In the genomic region with DNA sequence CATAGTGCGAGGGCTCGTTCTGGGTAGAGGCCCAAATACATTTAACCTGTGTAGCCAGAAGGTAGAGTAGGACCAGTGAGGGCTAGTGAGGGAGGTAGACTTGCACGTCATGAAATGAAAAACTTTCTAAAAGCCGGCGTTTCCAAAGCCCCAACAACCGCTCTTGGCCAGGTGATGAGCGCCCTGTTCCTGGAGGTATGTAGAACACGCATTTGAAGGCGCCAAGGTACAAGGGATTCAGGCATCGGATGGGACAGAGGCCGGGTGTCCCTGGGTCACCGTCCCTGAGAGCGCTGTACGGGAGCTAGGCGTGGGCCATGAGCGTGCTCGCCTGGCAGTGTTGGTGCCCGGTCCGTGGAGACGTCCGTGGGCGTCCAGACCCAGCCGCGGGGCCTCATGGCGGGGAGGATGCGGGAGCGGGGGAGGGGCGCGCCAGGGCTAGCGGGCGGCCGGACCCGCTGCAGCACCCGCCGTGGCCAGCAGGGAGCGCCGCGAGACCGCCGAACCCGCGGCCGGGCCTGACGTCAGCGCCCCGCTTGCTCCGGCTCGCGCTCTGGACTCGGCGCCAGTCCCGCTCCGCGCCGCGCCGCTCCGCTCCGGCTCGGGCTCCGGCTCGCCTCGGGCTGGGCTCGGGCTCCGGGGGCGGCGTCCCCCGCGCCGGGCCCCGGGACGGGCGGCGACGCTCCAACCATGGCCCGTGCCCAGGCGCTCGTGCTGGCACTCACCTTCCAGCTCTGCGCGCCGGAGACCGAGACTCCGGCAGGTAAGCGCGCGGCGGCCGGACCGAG, we compare ENCODE assay signal across 7 cellular contexts. TPM values are rescaled to one million over a fixed set of nuclear protein-coding genes. Genes with fewer than 3 reads are reported as not detected.
DNase-seq lines count a peak whose midpoint lies in the region; ATAC-seq and TF ChIP-seq lines count a peak whose summit lies in the region.

Gene PTPRU, plus strand, starts transcription at position 568 of the 788 bp plus-strand sequence. Its CDS starts 123 bp downstream, at position 691.

- peak; percentile 97 for TF ChIP-seq CTCF in GM13976 (IDR thresholded peaks at IDR 0.05; ENCODE audit: borderline replicate concordance, control extremely low read depth, extremely low read depth, insufficient read depth, missing control alignments)
- TF ChIP-seq CTCF in activated CD8-positive, alpha-beta T cell treated with anti-CD3 and anti-CD28 coated beads for 36 hours (IDR thresholded peaks at IDR 0.05): peak; percentile 72

- peaks cover 17% of the 10 kb centered on the region for H3K4me1 Mint-ChIP-seq in activated CD8-positive, alpha-beta T cell treated with anti-CD3 and anti-CD28 coated beads for 36 hours (ENCODE audit: low read depth)

- H3K27ac Mint-ChIP-seq in activated CD8-positive, alpha-beta T cell treated with anti-CD3 and anti-CD28 coated beads for 36 hours: no peak within 1 kb of the TSS

- H3K4me3 Mint-ChIP-seq in activated CD8-positive, alpha-beta T cell treated with anti-CD3 and anti-CD28 coated beads for 36 hours: peak within 1 kb of the TSS; percentile 73

- CTCF ChIA-PET in activated CD8-positive, alpha-beta T cell treated with anti-CD3 and anti-CD28 coated beads for 36 hours (lab: Charles Lee): interaction anchor here (0.6 to 1.4 kb wide), 9 partner anchors 10 to 1461 kb away, joined by 3 to 6 read pairs (median 3); partner anchors contain the start of gene SRSF4

- in situ Hi-C loops in GM13976 (cut with MboI; ENCODE audit: low sequenced_read_pairs, unreplicated experiment): loop anchor here (25.0 kb wide), 1 partner anchor 1476 kb away; the partner anchor contains the start of gene MATN1

- POLR2A ChIA-PET in activated CD8-positive, alpha-beta T cell treated with anti-CD3 and anti-CD28 coated beads for 36 hours (lab: Charles Lee): no interaction called here

- intact Hi-C loops in activated CD8-positive, alpha-beta T cell treated with anti-CD3 and anti-CD28 coated beads for 36 hours (cut with micrococcal nuclease): no loop called here

- no peaks in the 10 kb centered on the region for H3K9me3 Mint-ChIP-seq in activated CD8-positive, alpha-beta T cell treated with anti-CD3 and anti-CD28 coated beads for 36 hours

- peaks cover 3% of the 10 kb centered on the region for H3K36me3 Mint-ChIP-seq in activated CD8-positive, alpha-beta T cell treated with anti-CD3 and anti-CD28 coated beads for 36 hours (ENCODE audit: low read depth)

- peaks cover 40% of the 10 kb centered on the region for H3K27me3 Mint-ChIP-seq in activated CD8-positive, alpha-beta T cell treated with anti-CD3 and anti-CD28 coated beads for 36 hours

- DNase-seq in GM13976 (ENCODE audit: low spot score) (peak; percentile 95), NCI-H510A treated with DMSO at 0.1 percent for 48 hours (lab: John Stamatoyannopoulos, UW) (peak; percentile 67), medulla oblongata (ENCODE audit: extremely low spot score) (peak; percentile 71)
- peak; percentile 80 for DNase-seq in activated CD8-positive, alpha-beta T cell treated with anti-CD3 and anti-CD28 coated beads for 36 hours
- peak; percentile 63 for DNase-seq in effector CD8-positive, alpha-beta T cell (lab: John Stamatoyannopoulos, UW)
- DNase-seq in stimulated activated CD4-positive, alpha-beta T cell treated with anti-CD3 and anti-CD28 coated beads, TNF-alpha, amount 100 ng/mL, for 48 hours (ENCODE audit: low read depth in 3 of 3): peak; percentile 71 to 83 (median 72)

- peak; percentile 68 for ATAC-seq in HG03045 (IDR thresholded peaks at IDR 0.05; ENCODE audit: unreplicated experiment)
- ATAC-seq in activated CD8-positive, alpha-beta T cell treated with anti-CD3 and anti-CD28 coated beads for 36 hours: peak; percentile 97

RNA-seq across cellular contexts. Expression of gene PTPRU, which starts in this region (rescaled TPM):
- under 1 TPM; 0.56 to 0.74 TPM for total RNA-seq in activated CD8-positive, alpha-beta T cell treated with anti-CD3 and anti-CD28 coated beads for 36 hours

Comparison
In these comparisons a context has a peak if more than half of its experiments do, and no peak if none do; other contexts are left out.
1. Peak in every context shown above with its lines: DNase-seq and ATAC-seq.
2. Peak in DNase-seq and ATAC-seq in activated CD8-positive, alpha-beta T cell treated with anti-CD3 and anti-CD28 coated beads for 36 hours; RNA of the gene not detected or under 1 TPM.